ENCODE assay signal across 22 cellular contexts in the genomic region with DNA sequence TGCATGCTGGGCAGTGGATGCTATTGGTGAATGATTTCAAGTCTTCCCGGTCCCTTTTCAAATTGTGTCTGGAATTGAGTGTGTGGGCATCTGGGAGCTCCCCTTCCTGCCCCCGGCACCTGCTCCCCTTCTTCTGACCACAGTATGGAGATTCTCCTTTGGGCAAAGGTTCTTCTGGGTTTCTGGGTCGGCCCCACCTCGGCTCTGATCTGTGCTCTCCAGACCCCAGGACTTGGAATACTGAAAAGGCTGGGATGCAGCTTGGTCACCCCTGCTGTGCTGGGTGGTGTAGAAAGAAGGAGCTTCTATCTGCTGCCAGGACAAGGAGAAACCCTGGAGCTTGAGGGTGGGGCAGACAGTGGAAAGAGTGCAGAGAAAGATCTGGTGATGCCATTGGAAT.
"Had no signal": no experiment of that assay in that cellular context is flagged by ENCODE, and none has a peak within 500 bp of the region (broad histone marks: within the 10 kb centered on the region; RNA-seq: fewer than 3 reads in every experiment).

No MANE protein-coding gene starts in this region.

- H3K79me2 ChIP-seq: hepatocyte had no signal

- DNase-seq: cerebellar nuclear complex; dermis blood vessel endothelial cell; dorsolateral prefrontal cortex; effector CD4-positive, alpha-beta T cell; effector memory CD4-positive, alpha-beta T cell; foreskin keratinocyte; hypothalamus; immature natural killer cell; islet precursor cell; kidney; kidney glomerular epithelial cell; left colon; left ventricle myocardium inferior; lower lobe of right lung; mesenchymal stem cell had no signal

- H3K4me1 ChIP-seq: esophagus muscularis mucosa, foreskin keratinocyte, gastroesophageal sphincter, heart left ventricle, left ventricle myocardium inferior, lower lobe of right lung had no signal

- H3K4me2 ChIP-seq: hepatocyte had no signal

- H2AFZ ChIP-seq: hepatocyte had no signal

- H3K36me3 ChIP-seq: esophagus muscularis mucosa, gastroesophageal sphincter, heart left ventricle, left ventricle myocardium inferior, lower lobe of right lung had no signal

- H3K27me3 ChIP-seq: dorsolateral prefrontal cortex, foreskin keratinocyte, hepatocyte had no signal

- ATAC-seq: foreskin keratinocyte, gastroesophageal sphincter, heart left ventricle, left colon, left lobe of liver, lower lobe of right lung, mucosa of descending colon had no signal

- H3K4me3 ChIP-seq: coronary artery, dorsolateral prefrontal cortex, esophagus muscularis mucosa, gastroesophageal sphincter, heart left ventricle, hepatocyte, left ventricle myocardium inferior, lower lobe of right lung, mucosa of descending colon had no signal

- H3K9me3 ChIP-seq: esophagus muscularis mucosa, heart left ventricle, left ventricle myocardium inferior, lower lobe of right lung, mucosa of descending colon had no signal

- H3K27ac ChIP-seq: coronary artery, esophagus muscularis mucosa, foreskin keratinocyte, gastroesophageal sphincter, heart left ventricle, hepatocyte, left ventricle myocardium inferior, lower lobe of right lung had no signal
